ENCODE assay signal across 15 cellular contexts in genomic region chr5:67142816-67143215, GRCh38. TPM values are rescaled to one million over a fixed set of nuclear protein-coding genes. Genes with fewer than 3 reads are reported as not detected.
"Had no signal": no experiment of that assay in that cellular context is flagged by ENCODE, and none has a peak within 500 bp of the region (broad histone marks: within the 10 kb centered on the region; RNA-seq: fewer than 3 reads in every experiment).

No MANE protein-coding gene starts in this region.

- H3K27ac ChIP-seq: gastroesophageal sphincter, tibial nerve, uterus had no signal

- H3K9me3 ChIP-seq: gastroesophageal sphincter, tibial nerve, uterus had no signal

- H3K27me3 ChIP-seq: gastroesophageal sphincter, tibial nerve, uterus had no signal

- H3K36me3 ChIP-seq: uterus had no signal

- ATAC-seq: activated CD4-positive, alpha-beta T cell treated with anti-CD3 and anti-CD28 coated beads for 36 hours; esophagus mucosa; gastroesophageal sphincter; left colon; stimulated activated naive CD8-positive, alpha-beta T cell treated with anti-CD3 and anti-CD28 coated beads, Interleukin-15, Interleukin-2, amounts not matched to agents 100 U/mL and 50 U/mL, for 24 hours; WTC11 had no signal

- H3K4me1 ChIP-seq: gastroesophageal sphincter, tibial nerve, uterus had no signal

- H3K4me3 ChIP-seq: gastroesophageal sphincter, lung, tibial nerve, uterus had no signal

- DNase-seq: activated CD4-positive, alpha-beta memory T cell treated with anti-CD3 and anti-CD28 coated beads for 36 hours; activated CD4-positive, alpha-beta T cell treated with anti-CD3 and anti-CD28 coated beads for 36 hours; activated T-cell treated with anti-CD3 and anti-CD28 coated beads for 4 hours; amniotic stem cell; effector CD8-positive, alpha-beta T cell; left colon; occipital lobe; stimulated activated naive CD8-positive, alpha-beta T cell treated with anti-CD3 and anti-CD28 coated beads, Interleukin-15, Interleukin-2, amounts not matched to agents 100 U/mL and 50 U/mL, for 24 hours; uterus had no signal

RNA-seq across cellular contexts. Expression of gene CD180, which starts 53.8 kb away (rescaled TPM):
- total RNA-seq: chondrocyte, WTC11 had no signal
